Comparison of ENCODE assay signal across 8 cellular contexts in genomic region chr7:76130661-76131060, GRCh38.
DNase-seq lines count a peak whose midpoint lies in the region; ATAC-seq, FAIRE-seq and TF ChIP-seq lines count a peak whose summit lies in the region.
"Not testable (repeated sequence)": the region's sequence is repeated elsewhere in the genome, so short reads cannot be mapped to it uniquely, and the experiment has no call there.

No MANE protein-coding gene starts in this region.

- ATAC-seq in pancreas: peak in 3 of 4 donors; percentile 81 to 89 (median 83)

- H3K27ac Mint-ChIP-seq in activated CD4-positive, alpha-beta memory T cell treated with anti-CD3 and anti-CD28 coated beads, Interleukin-2, amount 10 ng/mL, durations not matched to agents 7 days and 5 days: not testable (repeated sequence)

- H3K36me3 ChIP-seq in pancreas: not testable (repeated sequence)

- not testable (repeated sequence) for H3K4me3 Mint-ChIP-seq in activated CD4-positive, alpha-beta memory T cell treated with anti-CD3 and anti-CD28 coated beads, Interleukin-2, amount 10 ng/mL, durations not matched to agents 7 days and 5 days

- not testable (repeated sequence) for H3K4me3 ChIP-seq in pancreas

- H3K27me3 Mint-ChIP-seq in activated CD4-positive, alpha-beta memory T cell treated with anti-CD3 and anti-CD28 coated beads, Interleukin-2, amount 10 ng/mL, durations not matched to agents 7 days and 5 days: peaks cover 22% of the 10 kb centered on the region

- TF ChIP-seq CTCF in AG09319 (IDR thresholded peaks at IDR 0.05; ENCODE audit: low read depth, low read length) (peak; percentile 45), GM10248 (IDR thresholded peaks at IDR 0.05; ENCODE audit: control extremely low read depth, extremely low read depth, low read depth, missing control alignments) (peak; percentile 17), LNCAP (IDR thresholded peaks at IDR 0.05) (peak; percentile 58), pancreas (IDR thresholded peaks at IDR 0.05) (peak in 2 of 4 donors; percentile 12 to 18)

- H3K36me3 Mint-ChIP-seq in activated CD4-positive, alpha-beta memory T cell treated with anti-CD3 and anti-CD28 coated beads, Interleukin-2, amount 10 ng/mL, durations not matched to agents 7 days and 5 days (ENCODE audit: low read depth): not testable (repeated sequence)

- H3K9me3 ChIP-seq in pancreas: not testable (repeated sequence)

- H3K27me3 ChIP-seq in pancreas: not testable (repeated sequence)

- POLR2A ChIA-PET in GM10248 (lab: Yijun Ruan, JAX); activated CD4-positive, alpha-beta memory T cell treated with anti-CD3 and anti-CD28 coated beads, Interleukin-2, amount 10 ng/mL, durations not matched to agents 7 days and 5 days (lab: Charles Lee): not testable (repeated sequence)

- H3K4me1 Mint-ChIP-seq in activated CD4-positive, alpha-beta memory T cell treated with anti-CD3 and anti-CD28 coated beads, Interleukin-2, amount 10 ng/mL, durations not matched to agents 7 days and 5 days: peaks cover 24% of the 10 kb centered on the region

- not testable (repeated sequence) for FAIRE-seq in pancreas (lab: Jason Lieb, UNC)

- intact Hi-C loops in pancreas (cut with DNase I): not testable (repeated sequence)

- DNase-seq in AG09319 (ENCODE audit: extremely low read depth, low read depth): not testable (repeated sequence)
- DNase-seq in GM10248 (ENCODE audit: extremely low spot score): peak; percentile 15
- DNase-seq in NOMO-1 treated with DMSO at 0.1 percent for 48 hours (lab: John Stamatoyannopoulos, UW; ENCODE audit: unreplicated experiment): peak; percentile 53
- peak; percentile 24 for DNase-seq in activated CD4-positive, alpha-beta memory T cell treated with anti-CD3 and anti-CD28 coated beads, Interleukin-2, amount 10 ng/mL, durations not matched to agents 7 days and 5 days
- peak; percentile 32 for DNase-seq in dedifferentiated amniotic fluid mesenchymal stem cell (ENCODE audit: extremely low spot score)
- peak; percentile 35 for DNase-seq in hepatic stellate cell (ENCODE audit: low spot score)
- peak in 1 of 6 donors; percentile 25 for DNase-seq in pancreas

- H3K27ac ChIP-seq in pancreas: not testable (repeated sequence)

- H3K4me1 ChIP-seq in pancreas: not testable (repeated sequence)

- CTCF ChIA-PET in GM10248 (lab: Yijun Ruan, JAX): not testable (repeated sequence)
- CTCF ChIA-PET in activated CD4-positive, alpha-beta memory T cell treated with anti-CD3 and anti-CD28 coated beads, Interleukin-2, amount 10 ng/mL, durations not matched to agents 7 days and 5 days (lab: Charles Lee): interaction anchor here (1.5 kb wide), 1 partner anchor 61 kb away, joined by 4 read pairs; no protein-coding TSS in a partner anchor

- H3K9me3 Mint-ChIP-seq in activated CD4-positive, alpha-beta memory T cell treated with anti-CD3 and anti-CD28 coated beads, Interleukin-2, amount 10 ng/mL, durations not matched to agents 7 days and 5 days: not testable (repeated sequence)
